Comparison of ENCODE assay signal across 1 cellular context in the genomic region with DNA sequence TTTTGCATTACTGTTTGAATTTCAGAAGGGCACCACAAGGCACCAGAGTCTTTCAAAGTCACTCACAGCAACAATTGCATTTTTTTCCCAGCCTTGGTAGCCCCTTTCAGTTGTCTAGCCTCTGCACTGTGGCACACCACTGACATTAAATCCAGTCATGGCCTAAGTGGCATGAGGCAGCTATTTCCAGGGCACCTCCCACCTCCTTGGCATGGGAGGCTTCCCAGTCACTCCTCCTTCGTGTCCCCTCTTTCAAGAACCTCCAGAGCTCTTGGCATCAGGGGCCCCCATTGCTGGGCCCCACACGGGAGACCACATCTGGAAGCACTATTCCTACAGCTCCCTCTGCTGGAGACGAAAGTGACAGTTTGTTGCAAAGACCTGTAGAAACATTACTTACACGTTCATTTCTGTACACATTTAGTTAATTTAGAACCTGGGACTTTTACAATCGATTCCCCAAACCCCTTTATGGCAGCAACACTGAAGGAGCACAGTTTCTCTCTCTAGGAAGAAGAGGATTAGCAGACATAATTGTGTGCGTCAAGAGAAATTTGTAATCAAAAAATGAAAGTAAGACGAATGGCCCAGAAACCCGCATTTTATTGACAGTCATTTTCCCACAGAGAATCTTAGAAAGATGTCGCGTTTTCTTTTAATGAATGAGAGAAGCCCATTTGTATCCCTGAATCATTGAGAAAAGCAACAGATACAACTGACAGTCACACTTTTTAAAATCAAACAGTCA.
A peak's percentile ranks its signal among the peaks of the same experiment; 100 is the strongest.
TF ChIP-seq lines count a peak whose summit lies in the region.

No MANE protein-coding gene starts in this region.

TF ChIP-seq in K562, 482 proteins besides CTCF, POLR2A, EP300 and RAD21 (continued from another document):
- peak; percentile 76; the same call in 1 of the 2 replicates for TF ChIP-seq SUPT5H (IDR thresholded peaks at IDR 0.05)
- TF ChIP-seq, protein P1, sequence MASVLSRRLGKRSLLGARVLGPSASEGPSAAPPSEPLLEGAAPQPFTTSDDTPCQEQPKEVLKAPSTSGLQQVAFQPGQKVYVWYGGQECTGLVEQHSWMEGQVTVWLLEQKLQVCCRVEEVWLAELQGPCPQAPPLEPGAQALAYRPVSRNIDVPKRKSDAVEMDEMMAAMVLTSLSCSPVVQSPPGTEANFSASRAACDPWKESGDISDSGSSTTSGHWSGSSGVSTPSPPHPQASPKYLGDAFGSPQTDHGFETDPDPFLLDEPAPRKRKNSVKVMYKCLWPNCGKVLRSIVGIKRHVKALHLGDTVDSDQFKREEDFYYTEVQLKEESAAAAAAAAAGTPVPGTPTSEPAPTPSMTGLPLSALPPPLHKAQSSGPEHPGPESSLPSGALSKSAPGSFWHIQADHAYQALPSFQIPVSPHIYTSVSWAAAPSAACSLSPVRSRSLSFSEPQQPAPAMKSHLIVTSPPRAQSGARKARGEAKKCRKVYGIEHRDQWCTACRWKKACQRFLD (CRISPR knock-in tag; IDR thresholded peaks at IDR 0.05): no peak
TF ChIP-seq in K562: peak in this region for 13.
